ENCODE assay signal across 10 cellular contexts in the genomic region with DNA sequence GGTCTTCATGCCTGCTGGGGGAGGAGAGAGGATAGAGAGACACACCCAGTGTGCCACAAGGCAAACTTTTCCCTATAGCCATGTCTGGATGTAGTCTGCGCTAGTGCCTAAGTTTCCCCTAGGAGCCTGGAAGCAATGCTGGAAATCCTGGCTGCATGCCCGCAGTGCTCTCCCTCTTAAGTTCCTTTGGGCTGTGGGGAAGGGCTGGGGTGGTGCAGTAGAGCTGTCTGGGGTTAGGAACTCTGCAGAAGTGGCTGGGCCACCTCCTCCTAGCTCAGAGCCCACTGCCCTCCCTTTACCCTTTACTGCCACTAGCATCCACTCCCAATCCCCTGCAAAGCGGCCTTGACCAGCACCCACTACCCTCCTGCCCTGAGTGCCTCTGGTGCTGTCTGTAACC. TPM values are rescaled to one million over a fixed set of nuclear protein-coding genes. Genes with fewer than 3 reads are reported as not detected.
A peak's percentile ranks its signal among the peaks of the same experiment; 100 is the strongest.
DNase-seq lines count a peak whose midpoint lies in the region; ATAC-seq, FAIRE-seq and TF ChIP-seq lines count a peak whose summit lies in the region.
"Not testable (repeated sequence)": the region's sequence is repeated elsewhere in the genome, so short reads cannot be mapped to it uniquely, and the experiment has no call there.
"Had no signal": no experiment of that assay in that cellular context is flagged by ENCODE, and none has a peak within 500 bp of the region (broad histone marks: within the 10 kb centered on the region; RNA-seq: fewer than 3 reads in every experiment).

No MANE protein-coding gene starts in this region.

- peak; percentile 58 for FAIRE-seq in GM12892 (lab: Jason Lieb, UNC)

- TF ChIP-seq CTCF in choroid plexus epithelial cell (conservative IDR thresholded peaks at IDR 0.05; ENCODE audit: low read depth, low read length); glutamatergic neuron (IDR thresholded peaks at IDR 0.05; ENCODE audit: partially characterized antibody, unreplicated experiment); nephron (IDR thresholded peaks at IDR 0.05; ENCODE audit: unreplicated experiment in 3 of 3): not testable (repeated sequence)

- H3K36me3 ChIP-seq in HUES64 (ENCODE audit: insufficient read depth, low read length); iPS-15b (ENCODE audit: control insufficient read depth, insufficient read depth, low read length); aorta (ENCODE audit: control insufficient read depth in 1 of 2, insufficient read depth in 2 of 2, low read length in 1 of 2): not testable (repeated sequence)

- not testable (repeated sequence) for H3K4me1 Mint-ChIP-seq in glutamatergic neuron (ENCODE audit: low read depth, unreplicated experiment)
- H3K4me1 Mint-ChIP-seq in nephron = peaks cover 11% of the 10 kb centered on the region

- peak overlapping the region; percentile 30 for H3K4me3 Mint-ChIP-seq in glutamatergic neuron (ENCODE audit: unreplicated experiment)
- peak overlapping the region; percentile 85 to 87 (median 85) for H3K4me3 Mint-ChIP-seq in nephron

- ATAC-seq in sciatic nerve (peak; percentile 80), aorta (ENCODE audit: low FRiP score) (peak; percentile 21)

- not testable (repeated sequence) for TF ChIP-seq POLR2A in GM12892 (IDR thresholded peaks at IDR 0.05; ENCODE audit: low read depth, low read length)

- H3K9me3 Mint-ChIP-seq in glutamatergic neuron (ENCODE audit: unreplicated experiment); nephron: not testable (repeated sequence)

- not testable (repeated sequence) for H3K27ac ChIP-seq in HUES64 (ENCODE audit: low read depth, low read length); aorta (ENCODE audit: low read depth in 1 of 2, low read length in 2 of 2)

- not testable (repeated sequence) for H3K27me3 Mint-ChIP-seq in glutamatergic neuron (ENCODE audit: unreplicated experiment); nephron (ENCODE audit: low read depth)

- not testable (repeated sequence) for DNase-seq in GM12892 (ENCODE audit: insufficient read length); choroid plexus epithelial cell (ENCODE audit: low read depth); glutamatergic neuron; sciatic nerve (ENCODE audit: low spot score); aorta

- 86% methylated on average over 1 of the region's 3 CpGs for WGBS in HUES64
- WGBS in aorta, 2 donors = 58 to 96% methylated on average over 1 of the region's 3 CpGs

- not testable (repeated sequence) for H3K27ac Mint-ChIP-seq in glutamatergic neuron (ENCODE audit: unreplicated experiment)
- H3K27ac Mint-ChIP-seq in nephron = peak overlapping the region; percentile 89 to 98 (median 89)

- H3K4me1 ChIP-seq in HUES64 (ENCODE audit: insufficient read depth, low read length); iPS-15b (ENCODE audit: control insufficient read depth, insufficient read depth, low read length); aorta (ENCODE audit: control insufficient read depth in 1 of 2, insufficient read depth in 2 of 2, low read length in 2 of 2): not testable (repeated sequence)

- H3K4me3 ChIP-seq in HUES64 (ENCODE audit: low read length) (peak overlapping the region; percentile 29; the same call in 1 of the 2 replicates), choroid plexus epithelial cell (ENCODE audit: low read depth, low read length) (peak overlapping the region; percentile 57), iPS-15b (ENCODE audit: low read depth, low read length) (peak overlapping the region; percentile 60)
- not testable (repeated sequence) for H3K4me3 ChIP-seq in aorta (ENCODE audit: low read length in 2 of 2)

- H3K27me3 ChIP-seq in HUES64 (ENCODE audit: insufficient read depth, low read length); iPS-15b (ENCODE audit: control insufficient read depth, insufficient read depth, low read length); aorta (ENCODE audit: control insufficient read depth in 1 of 2, insufficient read depth in 2 of 2, low read length in 1 of 2): not testable (repeated sequence)

- intact Hi-C loops in sciatic nerve (cut with DNase I); aorta (cut with DNase I): not testable (repeated sequence)

- not testable (repeated sequence) for H3K9me3 ChIP-seq in HUES64 (ENCODE audit: insufficient read depth, low read depth, low read length); iPS-15b (ENCODE audit: control insufficient read depth, insufficient read depth, low read length); aorta (ENCODE audit: control insufficient read depth, low read length)

- H3K9ac ChIP-seq in HUES64 (ENCODE audit: low read depth, low read length); iPS-15b (ENCODE audit: low read depth, low read length): not testable (repeated sequence)

- H3K36me3 Mint-ChIP-seq in glutamatergic neuron (ENCODE audit: unreplicated experiment); nephron (ENCODE audit: low read depth): not testable (repeated sequence)

RNA-seq across cellular contexts. Expression of a gene that starts 0.6 kb away (rescaled TPM):
- 0.89 TPM for polyA plus RNA-seq in GM12892 (2012; ENCODE audit: missing spikeins)
- 1.8 TPM for polyA plus RNA-seq in HUES64 (2013, experiment 1 of 2)
- 1.4 TPM for polyA plus RNA-seq in HUES64 (2013, experiment 2 of 2)
- total RNA-seq in glutamatergic neuron (ENCODE audit: unreplicated experiment) (1.5 TPM), sciatic nerve (2.1 TPM), aorta (1 to 10 TPM; 1.5 to 2.4 TPM)
- polyA plus RNA-seq in aorta = 1 to 10 TPM in 1 of 2 donors, not detected in 1; 1.2 TPM
- total RNA-seq: G401 had no signal
- polyA plus RNA-seq: CD14-positive monocyte had no signal

RNA-seq across cellular contexts. Expression of a gene that starts 15.2 kb away (rescaled TPM):
- polyA plus RNA-seq in GM12892 (2012; ENCODE audit: missing spikeins) = 5.9 TPM
- polyA plus RNA-seq in HUES64 (2013, experiment 1 of 2) = 6.5 TPM
- 7.9 TPM for polyA plus RNA-seq in HUES64 (2013, experiment 2 of 2)
- total RNA-seq in glutamatergic neuron (ENCODE audit: unreplicated experiment) (20.1 TPM), sciatic nerve (16.4 TPM), aorta (10 to 100 TPM; 11.0 to 12.2 TPM)
- 10 to 100 TPM in 1 of 2 donors, 1 to 10 TPM in 1; 6.6 to 16.2 TPM for polyA plus RNA-seq in aorta
